ENCODE assay signal across 28 cellular contexts in the genomic region with DNA sequence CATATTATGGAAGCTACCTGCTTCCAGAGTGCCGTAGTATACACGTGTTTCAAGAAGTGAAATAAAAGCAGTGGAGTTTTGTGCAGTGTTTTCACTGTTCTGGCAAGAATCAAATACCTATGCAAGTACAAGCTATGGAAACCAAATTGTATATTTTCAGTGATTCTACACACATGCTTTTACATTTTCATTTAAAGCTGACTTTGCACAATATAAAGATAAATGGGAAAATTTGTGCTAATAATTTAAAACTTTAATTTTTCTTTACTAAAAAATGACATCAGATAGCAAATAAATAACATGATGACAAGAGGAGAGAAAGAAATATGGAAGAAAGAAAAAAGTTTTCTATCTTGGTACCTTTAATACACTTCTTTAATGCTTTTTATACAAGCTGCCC.
"Had no signal": no experiment of that assay in that cellular context is flagged by ENCODE, and none has a peak within 500 bp of the region (broad histone marks: within the 10 kb centered on the region; RNA-seq: fewer than 3 reads in every experiment).

No MANE protein-coding gene starts in this region.

- H3K36me3 Mint-ChIP-seq: activated naive CD4-positive, alpha-beta T cell treated with anti-CD3 and anti-CD28 coated beads, Interleukin-2, amount 10 ng/mL, durations not matched to agents 7 days and 5 days; activated naive CD8-positive, alpha-beta T cell treated with anti-CD3 and anti-CD28 coated beads for 36 hours had no signal

- FAIRE-seq: bronchial epithelial cell had no signal

- H3K9ac ChIP-seq: SK-N-SH had no signal

- H3K9me3 ChIP-seq: body of pancreas, Peyer's patch, SJCRH30, SK-N-SH had no signal

- H3K27ac Mint-ChIP-seq: activated CD4-positive, alpha-beta memory T cell treated with anti-CD3 and anti-CD28 coated beads, Interleukin-2, amount 10 ng/mL, durations not matched to agents 7 days and 5 days; activated CD4-positive, alpha-beta T cell treated with anti-CD3 and anti-CD28 coated beads for 36 hours; activated naive CD4-positive, alpha-beta T cell treated with anti-CD3 and anti-CD28 coated beads, Interleukin-2, amount 10 ng/mL, durations not matched to agents 7 days and 5 days; activated naive CD8-positive, alpha-beta T cell treated with anti-CD3 and anti-CD28 coated beads for 36 hours; activated T-helper 17 cell treated with anti-CD3 and anti-CD28 coated beads, Interleukin-2, amount 50 U/mL, for 72 hours had no signal

- H3K27ac ChIP-seq: body of pancreas, RWPE1, WERI-Rb-1 had no signal

- ATAC-seq: activated CD4-positive, alpha-beta T cell treated with anti-CD3 and anti-CD28 coated beads for 36 hours; activated T-helper 17 cell treated with anti-CD3 and anti-CD28 coated beads, Interleukin-2, amount 50 U/mL, for 72 hours; body of pancreas had no signal

- H3K4me2 ChIP-seq: SK-N-SH had no signal

- H3K27me3 ChIP-seq: body of pancreas, Peyer's patch, SJCRH30 had no signal

- H3K4me3 ChIP-seq: body of pancreas, Peyer's patch, SJCRH30 had no signal

- H3K27me3 Mint-ChIP-seq: activated CD4-positive, alpha-beta memory T cell treated with anti-CD3 and anti-CD28 coated beads, Interleukin-2, amount 10 ng/mL, durations not matched to agents 7 days and 5 days; activated CD4-positive, alpha-beta T cell treated with anti-CD3 and anti-CD28 coated beads for 36 hours; activated naive CD8-positive, alpha-beta T cell treated with anti-CD3 and anti-CD28 coated beads for 36 hours had no signal

- H3K4me3 Mint-ChIP-seq: activated CD4-positive, alpha-beta memory T cell treated with anti-CD3 and anti-CD28 coated beads, Interleukin-2, amount 10 ng/mL, durations not matched to agents 7 days and 5 days; activated CD4-positive, alpha-beta T cell treated with anti-CD3 and anti-CD28 coated beads for 36 hours; activated naive CD4-positive, alpha-beta T cell treated with anti-CD3 and anti-CD28 coated beads, Interleukin-2, amount 10 ng/mL, durations not matched to agents 7 days and 5 days; activated naive CD8-positive, alpha-beta T cell treated with anti-CD3 and anti-CD28 coated beads for 36 hours; activated T-helper 17 cell treated with anti-CD3 and anti-CD28 coated beads, Interleukin-2, amount 50 U/mL, for 72 hours had no signal

- H3K36me3 ChIP-seq: Peyer's patch, SJCRH30, WERI-Rb-1 had no signal

- H3K9me3 Mint-ChIP-seq: activated CD4-positive, alpha-beta memory T cell treated with anti-CD3 and anti-CD28 coated beads, Interleukin-2, amount 10 ng/mL, durations not matched to agents 7 days and 5 days; activated naive CD4-positive, alpha-beta T cell treated with anti-CD3 and anti-CD28 coated beads, Interleukin-2, amount 10 ng/mL, durations not matched to agents 7 days and 5 days; activated T-helper 17 cell treated with anti-CD3 and anti-CD28 coated beads, Interleukin-2, amount 50 U/mL, for 72 hours had no signal

- DNase-seq: activated CD4-positive, alpha-beta memory T cell treated with anti-CD3 and anti-CD28 coated beads, Interleukin-2, amount 10 ng/mL, durations not matched to agents 7 days and 5 days; activated CD4-positive, alpha-beta T cell treated with anti-CD3 and anti-CD28 coated beads for 36 hours; activated CD4-positive, alpha-beta T cell treated with anti-CD3 and anti-CD28 coated beads, Interleukin-2, amount 50 U/mL, for 1 hour; activated gamma-delta T cell; activated naive CD4-positive, alpha-beta T cell treated with anti-CD3 and anti-CD28 coated beads, Interleukin-2, amount 10 ng/mL, durations not matched to agents 7 days and 5 days; activated naive CD8-positive, alpha-beta T cell treated with anti-CD3 and anti-CD28 coated beads for 36 hours; activated T-cell treated with anti-CD3 and anti-CD28 coated beads for 4 hours; activated T-cell treated with anti-CD3 and anti-CD28 coated beads, Interleukin-2, amount 50 U/mL, for 48 hours; aorta; body of pancreas; central memory CD4-positive, alpha-beta T cell; NCI-H1092; NCI-H1417; NCI-H1694; NCI-H2029; NCI-H2107; NCI-H345; NCI-H510A; NCI-H69; Peyer's patch; Right ventricle myocardium superior; SJCRH30; SK-N-SH; T-helper 1 cell; WERI-Rb-1 had no signal
